11 cellular contexts compared by ENCODE assay signal in genomic region chr2:114293355-114293754, GRCh38.
"Had no signal": no experiment of that assay in that cellular context is flagged by ENCODE, and none has a peak within 500 bp of the region (broad histone marks: within the 10 kb centered on the region; RNA-seq: fewer than 3 reads in every experiment).

No MANE protein-coding gene starts in this region.

- H3K36me3 Mint-ChIP-seq: IgD-negative memory B cell had no signal

- H3K4me3 Mint-ChIP-seq: HFFc6, IgD-negative memory B cell had no signal

- H3K4me1 ChIP-seq: HAP-1 had no signal

- H3K36me3 ChIP-seq: HAP-1 had no signal

- H3K27ac ChIP-seq: GM23248, HL-60 had no signal

- DNase-seq: GM23248, H7, HFFc6, Kasumi-1, KG1 had no signal

- H3K9me3 ChIP-seq: HAP-1 had no signal

- H3K27ac Mint-ChIP-seq: HFFc6, IgD-negative memory B cell had no signal

- H3K9ac ChIP-seq: GM23248 had no signal

- H3K9me3 Mint-ChIP-seq: HFFc6 had no signal

- H3K4me3 ChIP-seq: GM23248, HAP-1, K562 had no signal

- FAIRE-seq: HepG2, K562 had no signal

- ATAC-seq: HCT116, HepG2, K562 had no signal

- H2AFZ ChIP-seq: GM23248 had no signal
